ENCODE assay signal across 1 cellular context in genomic region chr2:50723549-50723948, GRCh38.
TF ChIP-seq lines count a peak whose summit lies in the region.

No MANE protein-coding gene starts in this region.

TF ChIP-seq in GM23338, 12 proteins besides CTCF, POLR2A, EP300 and RAD21 (continued from another document):
- TF ChIP-seq ZNF462 (CRISPR knock-in tag; IDR thresholded peaks at IDR 0.05) (no peak), EZH2 (IDR thresholded peaks at IDR 0.05; ENCODE audit: low read depth, unreplicated experiment) (no peak), JUNB (IDR thresholded peaks at IDR 0.05; ENCODE audit: unreplicated experiment) (no peak), STAT1 (IDR thresholded peaks at IDR 0.05; ENCODE audit: unreplicated experiment) (no peak), CREB1 (CRISPR knock-in tag; IDR thresholded peaks at IDR 0.05; ENCODE audit: low read depth) (no peak), POLR2AphosphoS5 (IDR thresholded peaks at IDR 0.05; ENCODE audit: low read depth) (no peak), ZNF331 (CRISPR knock-in tag; IDR thresholded peaks at IDR 0.05; ENCODE audit: low read depth) (no peak), ZNF114 (CRISPR knock-in tag; IDR thresholded peaks at IDR 0.05) (no peak), ETS1 (IDR thresholded peaks at IDR 0.05) (no peak), EZH2phosphoT487 (IDR thresholded peaks at IDR 0.05; ENCODE audit: unreplicated experiment) (no peak), NANOG (IDR thresholded peaks at IDR 0.05; ENCODE audit: borderline replicate concordance) (no peak)
